In genomic region chr10:15045380-15045779, GRCh38 we compare ENCODE assay signal across 35 cellular contexts. TPM values are rescaled to one million over a fixed set of nuclear protein-coding genes. Genes with fewer than 3 reads are reported as not detected.
A peak's percentile ranks its signal among the peaks of the same experiment; 100 is the strongest.
DNase-seq lines count a peak whose midpoint lies in the region; ATAC-seq, FAIRE-seq and TF ChIP-seq lines count a peak whose summit lies in the region.
"Had no signal": no experiment of that assay in that cellular context is flagged by ENCODE, and none has a peak within 500 bp of the region (broad histone marks: within the 10 kb centered on the region; RNA-seq: fewer than 3 reads in every experiment).

No MANE protein-coding gene starts in this region.

- no peak for FAIRE-seq in bronchial epithelial cell (lab: Jason Lieb, UNC)
- FAIRE-seq: G401.6, H1, RCC 7860 had no signal

- H3K4me3 Mint-ChIP-seq in activated T-cell treated with anti-CD3 and anti-CD28 coated beads, Interleukin-2, amount 50 U/mL, for 72 hours, result peak overlapping the region in 1 of 2 donors; percentile 31
- H3K4me3 Mint-ChIP-seq in activated T-cell treated with anti-CD3 and anti-CD28 coated beads, Interleukin-2, amount 50 U/mL, for 24 hours, result no peak overlapping the region
- H3K4me3 Mint-ChIP-seq in osteocyte (ENCODE audit: unreplicated experiment), result no peak overlapping the region
- H3K4me3 Mint-ChIP-seq: activated T-cell treated with anti-CD3 and anti-CD28 coated beads, Interleukin-2, amount 50 U/mL, for 4 hours; central memory CD8-positive, alpha-beta T cell; dendritic cell treated with granulocyte-macrophage colony-stimulating factor and Interleukin-4, amounts not matched to agents 40 ng/mL and 50 ng/mL, for 4 days; endodermal cell; IgD-negative memory B cell; memory B cell; neural crest cell had no signal

- intact Hi-C loops in posterior cingulate gyrus (cut with DNase I), result no loop called here

- H3K27me3 ChIP-seq in NT2/D1 (ENCODE audit: insufficient read depth, insufficient read length), result no peaks in the 10 kb centered on the region
- H3K27me3 ChIP-seq in bronchial epithelial cell (ENCODE audit: control insufficient read depth, insufficient read depth, low read length), result no peaks in the 10 kb centered on the region
- H3K27me3 ChIP-seq: gastroesophageal sphincter, hepatocyte, stomach, tibial artery, vagina had no signal

- H3K27ac Mint-ChIP-seq in activated T-cell treated with anti-CD3 and anti-CD28 coated beads, Interleukin-2, amount 50 U/mL, for 72 hours, result peak overlapping the region; percentile 26
- no peak overlapping the region for H3K27ac Mint-ChIP-seq in activated T-cell treated with anti-CD3 and anti-CD28 coated beads, Interleukin-2, amount 50 U/mL, for 24 hours
- peak overlapping the region; percentile 27 for H3K27ac Mint-ChIP-seq in osteocyte (ENCODE audit: unreplicated experiment)
- H3K27ac Mint-ChIP-seq: activated CD4-positive, alpha-beta T cell treated with anti-CD3 and anti-CD28 coated beads, Interleukin-2, amount 10 ng/mL, durations not matched to agents 24 days and 14 days; dendritic cell treated with granulocyte-macrophage colony-stimulating factor and Interleukin-4, amounts not matched to agents 40 ng/mL and 50 ng/mL, for 4 days; endodermal cell; memory B cell had no signal

- H3K4me1 ChIP-seq in NT2/D1 (ENCODE audit: insufficient read depth, insufficient read length), result no peaks in the 10 kb centered on the region
- H3K4me1 ChIP-seq: gastroesophageal sphincter, parathyroid adenoma, stomach, vagina had no signal

- H3K36me3 ChIP-seq in NT2/D1 (ENCODE audit: insufficient read depth, insufficient read length, low read length) (no peaks in the 10 kb centered on the region), bronchial epithelial cell (ENCODE audit: control insufficient read depth, insufficient read depth, low read length) (no peaks in the 10 kb centered on the region)
- H3K36me3 ChIP-seq: gastroesophageal sphincter, stomach, tibial artery, vagina had no signal

- H3K9me3 Mint-ChIP-seq in activated T-cell treated with anti-CD3 and anti-CD28 coated beads, Interleukin-2, amount 50 U/mL, for 72 hours, result peaks cover 2 to 3% of the 10 kb centered on the region in 2 donors
- H3K9me3 Mint-ChIP-seq in activated T-cell treated with anti-CD3 and anti-CD28 coated beads, Interleukin-2, amount 50 U/mL, for 24 hours, result peaks cover 2% of the 10 kb centered on the region
- peaks cover 4% of the 10 kb centered on the region for H3K9me3 Mint-ChIP-seq in osteocyte (ENCODE audit: unreplicated experiment)
- H3K9me3 Mint-ChIP-seq: activated T-cell treated with anti-CD3 and anti-CD28 coated beads, Interleukin-2, amount 50 U/mL, for 4 hours; central memory CD8-positive, alpha-beta T cell; IgD-negative memory B cell had no signal

- H3K36me3 Mint-ChIP-seq in activated T-cell treated with anti-CD3 and anti-CD28 coated beads, Interleukin-2, amount 50 U/mL, for 72 hours (ENCODE audit: insufficient read depth in 2 of 2), result peaks cover 0 to 2% of the 10 kb centered on the region in 2 donors
- H3K36me3 Mint-ChIP-seq in activated T-cell treated with anti-CD3 and anti-CD28 coated beads, Interleukin-2, amount 50 U/mL, for 24 hours (ENCODE audit: low read depth), result no peaks in the 10 kb centered on the region
- peaks cover 2% of the 10 kb centered on the region for H3K36me3 Mint-ChIP-seq in osteocyte (ENCODE audit: unreplicated experiment)
- H3K36me3 Mint-ChIP-seq: IgD-negative memory B cell, memory B cell had no signal

- peak in 1 of 2 donors; percentile 32 for ATAC-seq in activated T-cell treated with anti-CD3 and anti-CD28 coated beads, Interleukin-2, amount 50 U/mL, for 72 hours (replicated peaks in 1 of 2)
- ATAC-seq in GM21515 (IDR thresholded peaks at IDR 0.05; ENCODE audit: unreplicated experiment), result no peak
- ATAC-seq in HG03442 (IDR thresholded peaks at IDR 0.05; ENCODE audit: unreplicated experiment), result no peak
- ATAC-seq: activated T-cell treated with anti-CD3 and anti-CD28 coated beads, Interleukin-2, amount 50 U/mL, for 4 hours; gastroesophageal sphincter; left colon had no signal

- no peak for DNase-seq in activated T-cell treated with anti-CD3 and anti-CD28 coated beads, Interleukin-2, amount 50 U/mL, for 72 hours
- DNase-seq in activated T-cell treated with anti-CD3 and anti-CD28 coated beads, Interleukin-2, amount 50 U/mL, for 24 hours, result no peak
- DNase-seq in NT2/D1 (ENCODE audit: low read depth, low spot score) (peak; percentile 5), bronchial epithelial cell (ENCODE audit: low read depth) (peak; percentile 59), osteocyte (ENCODE audit: extremely low spot score, unreplicated experiment) (no peak), posterior cingulate gyrus (no peak)
- DNase-seq: activated CD4-positive, alpha-beta T cell treated with anti-CD3 and anti-CD28 coated beads, Interleukin-2, amount 10 ng/mL, durations not matched to agents 24 days and 14 days; activated T-cell treated with anti-CD3 and anti-CD28 coated beads, Interleukin-2, amount 50 U/mL, for 4 hours; COR-L47; endodermal cell; left colon; NCI-H1092 treated with DMSO at 0.1 percent for 48 hours; NCI-H2029; NCI-H2227 treated with DMSO at 0.1 percent for 48 hours; NCI-H526 treated with DMSO at 0.1 percent for 48 hours; SIG-M5; stomach; tibial artery had no signal

- H3K27me3 Mint-ChIP-seq in activated T-cell treated with anti-CD3 and anti-CD28 coated beads, Interleukin-2, amount 50 U/mL, for 72 hours (ENCODE audit: low read depth), result no peaks in the 10 kb centered on the region
- no peaks in the 10 kb centered on the region for H3K27me3 Mint-ChIP-seq in activated T-cell treated with anti-CD3 and anti-CD28 coated beads, Interleukin-2, amount 50 U/mL, for 24 hours
- peaks cover 11% of the 10 kb centered on the region for H3K27me3 Mint-ChIP-seq in osteocyte (ENCODE audit: unreplicated experiment)
- H3K27me3 Mint-ChIP-seq: activated CD4-positive, alpha-beta T cell treated with anti-CD3 and anti-CD28 coated beads, Interleukin-2, amount 10 ng/mL, durations not matched to agents 24 days and 14 days had no signal

- peaks cover 25% of the 10 kb centered on the region for H3K4me1 Mint-ChIP-seq in activated T-cell treated with anti-CD3 and anti-CD28 coated beads, Interleukin-2, amount 50 U/mL, for 72 hours (ENCODE audit: low read depth)
- H3K4me1 Mint-ChIP-seq in activated T-cell treated with anti-CD3 and anti-CD28 coated beads, Interleukin-2, amount 50 U/mL, for 24 hours (ENCODE audit: low read depth), result peaks cover 10% of the 10 kb centered on the region
- peaks cover 41% of the 10 kb centered on the region for H3K4me1 Mint-ChIP-seq in osteocyte (ENCODE audit: unreplicated experiment)
- H3K4me1 Mint-ChIP-seq: central memory CD8-positive, alpha-beta T cell; endodermal cell; IgD-negative memory B cell; memory B cell had no signal

- no peaks in the 10 kb centered on the region for H3K9me3 ChIP-seq in NT2/D1 (ENCODE audit: insufficient read depth, low read length)
- H3K9me3 ChIP-seq: gastroesophageal sphincter, stomach, tibial artery, vagina had no signal

- H3K9ac ChIP-seq in NT2/D1 (ENCODE audit: insufficient read length, low read depth), result no peak overlapping the region
- H3K9ac ChIP-seq: parathyroid adenoma had no signal

- H3K4me3 ChIP-seq in NT2/D1 (ENCODE audit: insufficient read length, low read depth) (no peak overlapping the region), bronchial epithelial cell (ENCODE audit: low read depth, low read length) (no peak overlapping the region)
- H3K4me3 ChIP-seq: gastroesophageal sphincter, hepatocyte, skin epidermis, stomach, tibial artery, vagina had no signal

- no peak for TF ChIP-seq CTCF in bronchial epithelial cell (IDR thresholded peaks at IDR 0.05; ENCODE audit: insufficient read depth, low read length, severe bottlenecking)
- no peak for TF ChIP-seq CTCF in osteocyte (IDR thresholded peaks at IDR 0.05)

RNA-seq across cellular contexts. Expression of gene OLAH, which starts 1.6 kb away (rescaled TPM):
- total RNA-seq in activated T-cell treated with anti-CD3 and anti-CD28 coated beads, Interleukin-2, amount 50 U/mL, for 72 hours, result 1 to 10 TPM; 3.5 to 3.8 TPM
- total RNA-seq in bronchial epithelial cell (16.3 and 26.0 TPM in 2 replicates), osteocyte (0.59 TPM in 1 of 2 replicates, not detected in the other)
- total RNA-seq: A172; activated T-cell treated with anti-CD3 and anti-CD28 coated beads, Interleukin-2, amount 50 U/mL, for 4 hours; endodermal cell; fibroblast of lung; H1; hepatocyte; left colon; neural crest cell; stomach had no signal

RNA-seq across cellular contexts. Expression of gene ACBD7, which starts 43.2 kb away (rescaled TPM):
- 1 to 10 TPM; 2.5 to 5.5 TPM for total RNA-seq in activated T-cell treated with anti-CD3 and anti-CD28 coated beads, Interleukin-2, amount 50 U/mL, for 72 hours
- total RNA-seq in bronchial epithelial cell (0.13 and 0.26 TPM in 2 replicates), osteocyte (0.73 and 0.86 TPM in 2 replicates)
- total RNA-seq: gastroesophageal sphincter, vagina had no signal

RNA-seq across cellular contexts. Expression of gene RPP38, which starts 51.8 kb away (rescaled TPM):
- 10 to 100 TPM; 17.7 to 21.0 TPM for total RNA-seq in activated T-cell treated with anti-CD3 and anti-CD28 coated beads, Interleukin-2, amount 50 U/mL, for 72 hours
- 10.3 and 18.4 TPM in 2 replicates for total RNA-seq in bronchial epithelial cell
- total RNA-seq in osteocyte, result 13.7 and 17.9 TPM in 2 replicates

Comparison
In these comparisons a context has a peak if more than half of its experiments do, and no peak if none do; other contexts are left out.
1. DNase-seq: peak in NT2/D1 (single experiment) and bronchial epithelial cell (single experiment); none in activated T-cell treated with anti-CD3 and anti-CD28 coated beads, Interleukin-2, amount 50 U/mL, for 72 hours (0 of 2), activated T-cell treated with anti-CD3 and anti-CD28 coated beads, Interleukin-2, amount 50 U/mL, for 24 hours (single experiment), osteocyte (single experiment) and posterior cingulate gyrus (0 of 10).